1 cellular context compared by ENCODE assay signal in the genomic region with DNA sequence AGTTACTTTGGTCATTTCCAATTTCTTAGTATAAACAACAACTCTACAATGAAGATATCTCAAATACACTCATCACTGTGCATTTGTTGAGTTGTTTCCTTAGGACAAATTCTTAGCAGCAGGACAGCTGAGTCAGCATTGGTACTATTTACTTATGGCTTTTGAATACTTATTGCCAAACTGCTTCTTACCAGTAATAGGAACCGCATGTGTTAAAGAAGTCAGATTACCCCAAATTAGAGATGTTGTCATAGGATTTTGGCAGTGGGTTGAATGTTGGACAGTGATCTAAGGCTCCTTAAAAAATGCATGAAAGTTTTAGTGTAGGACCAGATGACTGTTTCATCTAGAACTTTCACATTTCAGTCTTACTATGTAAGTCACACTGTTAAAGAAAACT.
A peak's percentile ranks its signal among the peaks of the same experiment; 100 is the strongest.
TF ChIP-seq lines count a peak whose summit lies in the region.

No MANE protein-coding gene starts in this region.

TF ChIP-seq in IMR-90, 13 proteins besides CTCF, POLR2A, EP300 and RAD21:
- TF ChIP-seq MAFK (IDR thresholded peaks at IDR 0.05; ENCODE audit: low read depth, low read length) (peak; percentile 89), ELK1 (IDR thresholded peaks at IDR 0.05; ENCODE audit: borderline replicate concordance, low read depth, low read length) (no peak), RCOR1 (IDR thresholded peaks at IDR 0.05; ENCODE audit: insufficient replicate concordance, low read length) (no peak), RFX5 (IDR thresholded peaks at IDR 0.05; ENCODE audit: low read depth, low read length) (no peak), SMC3 (IDR thresholded peaks at IDR 0.05; ENCODE audit: low read depth, low read length) (no peak), CHD1 (IDR thresholded peaks at IDR 0.05; ENCODE audit: low read depth, low read length) (no peak)
- TF ChIP-seq, protein P1, sequence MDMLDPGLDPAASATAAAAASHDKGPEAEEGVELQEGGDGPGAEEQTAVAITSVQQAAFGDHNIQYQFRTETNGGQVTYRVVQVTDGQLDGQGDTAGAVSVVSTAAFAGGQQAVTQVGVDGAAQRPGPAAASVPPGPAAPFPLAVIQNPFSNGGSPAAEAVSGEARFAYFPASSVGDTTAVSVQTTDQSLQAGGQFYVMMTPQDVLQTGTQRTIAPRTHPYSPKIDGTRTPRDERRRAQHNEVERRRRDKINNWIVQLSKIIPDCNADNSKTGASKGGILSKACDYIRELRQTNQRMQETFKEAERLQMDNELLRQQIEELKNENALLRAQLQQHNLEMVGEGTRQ (IDR thresholded peaks at IDR 0.05; ENCODE audit: low read depth, low read length), result no peak
